14 cellular contexts compared by ENCODE assay signal in genomic region chr17:45104029-45104428, GRCh38.
"Had no signal": no experiment of that assay in that cellular context is flagged by ENCODE, and none has a peak within 500 bp of the region (broad histone marks: within the 10 kb centered on the region; RNA-seq: fewer than 3 reads in every experiment).

No MANE protein-coding gene starts in this region.

- H3K4me3 ChIP-seq: adrenal gland, cardiac muscle cell, lower lobe of right lung, SK-N-MC had no signal

- H3K9me3 ChIP-seq: adrenal gland, lower lobe of right lung had no signal

- DNase-seq: activated CD4-positive, alpha-beta T cell treated with anti-CD3 and anti-CD28 coated beads, Interleukin-2, amount 50 U/mL, for 4 hours; activated CD4-positive, CD25-positive, alpha-beta regulatory T cell treated with anti-CD3 and anti-CD28 coated beads, Interleukin-2, amount 50 U/mL, for 72 hours; kidney glomerular epithelial cell; lower lobe of right lung; nephron progenitor cell; occipital lobe; stimulated activated CD4-positive, alpha-beta T cell treated with anti-CD3 and anti-CD28 coated beads, Interleukin-4, amount 100 ng/mL, for 1 hour; stimulated activated naive CD4-positive, alpha-beta T cell treated with Interleukin-2 at 50 U/mL for 16 hours; trophoblast cell had no signal

- ATAC-seq: esophagus mucosa, lower lobe of right lung had no signal

- H3K27ac ChIP-seq: cardiac muscle cell, lower lobe of right lung, SK-N-MC had no signal

- FAIRE-seq: colon had no signal

- H3K27me3 ChIP-seq: adrenal gland, cardiac muscle cell had no signal
